ENCODE assay signal across 9 cellular contexts in genomic region chr14:104724981-104725771, GRCh38. TPM values are rescaled to one million over a fixed set of nuclear protein-coding genes. Genes with fewer than 3 reads are reported as not detected.
DNase-seq lines count a peak whose midpoint lies in the region; ATAC-seq and TF ChIP-seq lines count a peak whose summit lies in the region.
"Had no signal": no experiment of that assay in that cellular context is flagged by ENCODE, and none has a peak within 500 bp of the region (broad histone marks: within the 10 kb centered on the region; RNA-seq: fewer than 3 reads in every experiment).

No MANE protein-coding gene starts in this region.

- TF ChIP-seq CTCF in CD14-positive monocyte (IDR thresholded peaks at IDR 0.05) (no peak), LNCAP (IDR thresholded peaks at IDR 0.05) (peak; percentile 23; the same call in 1 of the 2 replicates), body of pancreas (IDR thresholded peaks at IDR 0.05) (peak in 1 of 7 experiments; percentile 4)

- TF ChIP-seq POLR2A in body of pancreas (IDR thresholded peaks at IDR 0.05), result no peak

- H3K36me3 ChIP-seq in body of pancreas (replicated peaks in 1 of 2; ENCODE audit: insufficient read depth in 1 of 2, low read depth in 2 of 2), result no peaks in the 10 kb centered on the region

- peaks cover 32% of the 10 kb centered on the region for H3K4me1 ChIP-seq in body of pancreas

- H3K27ac ChIP-seq in body of pancreas, result peak overlapping the region in 2 of 4 donors; percentile 52 to 72
- H3K27ac ChIP-seq: KMS-11 had no signal

- peaks cover 3 to 23% (median 9%) of the 10 kb centered on the region in 3 donors for H3K27me3 Mint-ChIP-seq in CD14-positive monocyte (ENCODE audit: low read depth in 3 of 3)
- H3K27me3 Mint-ChIP-seq in stimulated activated naive CD8-positive, alpha-beta T cell treated with anti-CD3 and anti-CD28 coated beads, Interleukin-15, amount 100 ng/mL, for 72 hours, result no peaks in the 10 kb centered on the region

- WGBS in body of pancreas, 2 donors, result 54 to 80% methylated on average over 9 to 24 of the region's 24 CpGs

- H3K4me1 Mint-ChIP-seq in CD14-positive monocyte, result peaks cover 8% of the 10 kb centered on the region
- H3K4me1 Mint-ChIP-seq in stimulated activated naive CD8-positive, alpha-beta T cell treated with anti-CD3 and anti-CD28 coated beads, Interleukin-15, amount 100 ng/mL, for 72 hours, result peaks cover 16% of the 10 kb centered on the region

- no peaks in the 10 kb centered on the region for H3K27me3 ChIP-seq in body of pancreas

- no peak overlapping the region for H3K4me3 ChIP-seq in body of pancreas

- peak overlapping the region in 1 of 7 donors; percentile 30 for H3K27ac Mint-ChIP-seq in CD14-positive monocyte
- H3K27ac Mint-ChIP-seq in stimulated activated naive CD8-positive, alpha-beta T cell treated with anti-CD3 and anti-CD28 coated beads, Interleukin-15, amount 100 ng/mL, for 72 hours, result no peak overlapping the region

- H3K9me3 ChIP-seq in body of pancreas, result no peaks in the 10 kb centered on the region

- intact Hi-C loops in CD14-positive monocyte (cut with micrococcal nuclease) (loop anchor here in 1 of 2 donors (5.0 kb wide), 1 partner anchor 72 kb away; the partner anchor contains the start of gene AKT1), body of pancreas (cut with DNase I) (no loop called here)

- no peaks in the 10 kb centered on the region for H3K36me3 Mint-ChIP-seq in CD14-positive monocyte

- ATAC-seq in body of pancreas, result no peak
- no peak for ATAC-seq in stimulated activated naive CD8-positive, alpha-beta T cell treated with anti-CD3 and anti-CD28 coated beads, Interleukin-15, amount 100 ng/mL, for 72 hours

- DNase-seq in CD14-positive monocyte (ENCODE audit: low spot score), result no peak
- peak in 3 of 4 donors; percentile 22 to 51 (median 50) for DNase-seq in body of pancreas
- peak; percentile 78 for DNase-seq in islet precursor cell
- no peak for DNase-seq in stimulated activated naive CD8-positive, alpha-beta T cell treated with anti-CD3 and anti-CD28 coated beads, Interleukin-15, amount 100 ng/mL, for 72 hours
- DNase-seq in NCI-H2171 treated with DMSO at 0.1 percent for 48 hours (lab: John Stamatoyannopoulos, UW), result no peak
- no peak for DNase-seq in cortex of kidney (lab: John Stamatoyannopoulos, UW)
- DNase-seq in NCI-H1105 treated with DMSO at 0.1 percent for 48 hours (lab: John Stamatoyannopoulos, UW), result no peak

- no peaks in the 10 kb centered on the region for H3K9me3 Mint-ChIP-seq in CD14-positive monocyte
- no peaks in the 10 kb centered on the region for H3K9me3 Mint-ChIP-seq in stimulated activated naive CD8-positive, alpha-beta T cell treated with anti-CD3 and anti-CD28 coated beads, Interleukin-15, amount 100 ng/mL, for 72 hours

- H3K4me3 Mint-ChIP-seq in CD14-positive monocyte, result peak overlapping the region; percentile 56 to 76
- peak overlapping the region; percentile 59 to 61 for H3K4me3 Mint-ChIP-seq in stimulated activated naive CD8-positive, alpha-beta T cell treated with anti-CD3 and anti-CD28 coated beads, Interleukin-15, amount 100 ng/mL, for 72 hours

RNA-seq across cellular contexts. Expression of gene ADSS1, which starts 1.1 kb away (rescaled TPM):
- polyA plus RNA-seq in CD14-positive monocyte, result under 1 TPM; 0.61 to 0.64 TPM
- total RNA-seq in body of pancreas, result 1 to 10 TPM; 4.0 to 4.7 TPM

RNA-seq across cellular contexts. Expression of gene SIVA1, which starts 27.8 kb away (rescaled TPM):
- 100 to 1,000 TPM; 156 to 193 TPM for polyA plus RNA-seq in CD14-positive monocyte
- 100 to 1,000 TPM; 111 to 130 TPM for total RNA-seq in body of pancreas

RNA-seq across cellular contexts. Expression of gene INF2, which starts 35.8 kb away (rescaled TPM):
- 1 to 10 TPM; 2.9 to 3.8 TPM for polyA plus RNA-seq in CD14-positive monocyte
- 10 to 100 TPM; 46.2 to 90.3 TPM for total RNA-seq in body of pancreas

Comparison
In these comparisons a context has a peak if more than half of its experiments do, and no peak if none do; other contexts are left out.
1. DNase-seq: peak in body of pancreas (3 of 4) and islet precursor cell (single experiment); none in CD14-positive monocyte (single experiment), stimulated activated naive CD8-positive, alpha-beta T cell treated with anti-CD3 and anti-CD28 coated beads, Interleukin-15, amount 100 ng/mL, for 72 hours (0 of 2), NCI-H2171 treated with DMSO at 0.1 percent for 48 hours (single experiment), cortex of kidney (single experiment) and NCI-H1105 treated with DMSO at 0.1 percent for 48 hours (single experiment).